1 cellular context compared by ENCODE assay signal in the genomic region with DNA sequence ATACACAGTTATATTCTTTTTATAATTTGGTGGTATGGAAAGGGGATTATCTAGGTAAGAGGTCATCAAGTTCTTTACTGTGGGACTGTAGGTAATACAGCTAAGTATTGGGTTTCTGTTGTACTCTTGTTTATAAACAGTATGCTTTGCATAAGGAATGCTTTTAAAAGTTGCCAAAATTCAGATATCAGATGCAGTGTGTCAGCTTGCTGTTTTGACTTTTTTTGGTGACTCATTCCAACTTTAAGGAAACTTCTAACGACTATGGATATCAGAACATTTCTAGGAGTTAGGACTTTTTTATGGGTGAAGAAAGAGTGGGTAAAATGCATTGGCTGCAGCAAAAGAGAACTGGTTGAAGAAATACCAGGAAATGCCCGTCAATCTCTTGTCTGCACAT.
TF ChIP-seq lines count a peak whose summit lies in the region.

No MANE protein-coding gene starts in this region.

TF ChIP-seq in endothelial cell of umbilical vein, 7 proteins besides CTCF, POLR2A, EP300 and RAD21:
- TF ChIP-seq FOS (IDR thresholded peaks at IDR 0.05; ENCODE audit: borderline replicate concordance, insufficient read depth, low read length) (peak; percentile 44), JUN (IDR thresholded peaks at IDR 0.05; ENCODE audit: borderline replicate concordance, insufficient read depth, insufficient read length, low read depth) (no peak), EZH2 (IDR thresholded peaks at IDR 0.05; ENCODE audit: borderline replicate concordance, low read depth, low read length, severe bottlenecking) (no peak), MYC (IDR thresholded peaks at IDR 0.05; ENCODE audit: low read depth, low read length) (no peak)
- TF ChIP-seq, protein P1, sequence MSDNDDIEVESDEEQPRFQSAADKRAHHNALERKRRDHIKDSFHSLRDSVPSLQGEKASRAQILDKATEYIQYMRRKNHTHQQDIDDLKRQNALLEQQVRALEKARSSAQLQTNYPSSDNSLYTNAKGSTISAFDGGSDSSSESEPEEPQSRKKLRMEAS (IDR thresholded peaks at IDR 0.05; ENCODE audit: insufficient read depth, insufficient read length) = no peak
